ENCODE assay signal across 8 cellular contexts in genomic region chr3:25789596-25790556, GRCh38. TPM values are rescaled to one million over a fixed set of nuclear protein-coding genes. Genes with fewer than 3 reads are reported as not detected.
DNase-seq lines count a peak whose midpoint lies in the region; ATAC-seq and TF ChIP-seq lines count a peak whose summit lies in the region.

Gene OXSM (plus strand): TSS chr3:25790090. CDS start chr3:25791021, 931 bp downstream.

- peak within 1 kb of the TSS; percentile 97 for H3K27ac Mint-ChIP-seq in T-helper 1 cell treated with Interleukin-12 subunit alpha and Interleukin-12 subunit beta and Interleukin-4 antibody, amounts not matched to agents 30 μg/mL and 1 μg/mL, for 36 hours
- H3K27ac Mint-ChIP-seq in progenitor cell of endocrine pancreas: peak within 1 kb of the TSS; percentile 98

- intact Hi-C loops in left ventricle myocardium superior (cut with micrococcal nuclease): loop anchor here (10.0 kb wide), 1 partner anchor 125 kb away; the partner anchor contains the start of gene TOP2B

- no peaks in the 10 kb centered on the region for H3K27me3 Mint-ChIP-seq in T-helper 1 cell treated with Interleukin-12 subunit alpha and Interleukin-12 subunit beta and Interleukin-4 antibody, amounts not matched to agents 30 μg/mL and 1 μg/mL, for 36 hours (ENCODE audit: low read depth)
- no peaks in the 10 kb centered on the region for H3K27me3 Mint-ChIP-seq in progenitor cell of endocrine pancreas

- TF ChIP-seq POLR2A in GM15510 (IDR thresholded peaks at IDR 0.05; ENCODE audit: borderline replicate concordance, extremely low read depth, insufficient read length): peak; percentile 86

- peak within 1 kb of the TSS; percentile 95 for H3K4me3 Mint-ChIP-seq in T-helper 1 cell treated with Interleukin-12 subunit alpha and Interleukin-12 subunit beta and Interleukin-4 antibody, amounts not matched to agents 30 μg/mL and 1 μg/mL, for 36 hours
- H3K4me3 Mint-ChIP-seq in progenitor cell of endocrine pancreas (ENCODE audit: low read depth): peak within 1 kb of the TSS; percentile 90

- no peak for TF ChIP-seq CTCF in progenitor cell of endocrine pancreas (IDR thresholded peaks at IDR 0.05; ENCODE audit: unreplicated experiment)

- H3K9me3 Mint-ChIP-seq in T-helper 1 cell treated with Interleukin-12 subunit alpha and Interleukin-12 subunit beta and Interleukin-4 antibody, amounts not matched to agents 30 μg/mL and 1 μg/mL, for 36 hours: no peaks in the 10 kb centered on the region
- no peaks in the 10 kb centered on the region for H3K9me3 Mint-ChIP-seq in progenitor cell of endocrine pancreas (ENCODE audit: low read depth)

- DNase-seq in NCI-H1694 (lab: John Stamatoyannopoulos, UW): peak; percentile 44
- peak; percentile 77 for DNase-seq in amniotic stem cell (lab: John Stamatoyannopoulos, UW)
- peak; percentile 94 for DNase-seq in left ventricle myocardium superior
- DNase-seq in progenitor cell of endocrine pancreas (ENCODE audit: low spot score, unreplicated experiment): peak; percentile 68
- DNase-seq in ureter (ENCODE audit: low spot score): peak; percentile 88

- H3K4me1 Mint-ChIP-seq in T-helper 1 cell treated with Interleukin-12 subunit alpha and Interleukin-12 subunit beta and Interleukin-4 antibody, amounts not matched to agents 30 μg/mL and 1 μg/mL, for 36 hours (ENCODE audit: low read depth): peaks cover 42% of the 10 kb centered on the region
- peaks cover 20% of the 10 kb centered on the region for H3K4me1 Mint-ChIP-seq in progenitor cell of endocrine pancreas (ENCODE audit: low read depth)

- peak; percentile 91 for ATAC-seq in HG02884 (IDR thresholded peaks at IDR 0.05; ENCODE audit: unreplicated experiment)
- peak; percentile 99 for ATAC-seq in left ventricle myocardium superior

- H3K36me3 Mint-ChIP-seq in T-helper 1 cell treated with Interleukin-12 subunit alpha and Interleukin-12 subunit beta and Interleukin-4 antibody, amounts not matched to agents 30 μg/mL and 1 μg/mL, for 36 hours (ENCODE audit: low read depth): peaks cover 18% of the 10 kb centered on the region
- H3K36me3 Mint-ChIP-seq in progenitor cell of endocrine pancreas (ENCODE audit: insufficient read depth): peaks cover 3% of the 10 kb centered on the region

RNA-seq across cellular contexts. Expression of gene OXSM, which starts in this region (rescaled TPM):
- total RNA-seq in left ventricle myocardium superior (15.5 TPM), progenitor cell of endocrine pancreas (12.5 and 14.3 TPM in 2 replicates), ureter (10.3 TPM)

Comparison
In these comparisons a context has a peak if more than half of its experiments do, and no peak if none do; other contexts are left out.
1. Peak in every context shown above with its lines: DNase-seq and ATAC-seq.
2. DNase-seq: peak in every context shown above with its lines; median percentile 94 in left ventricle myocardium superior; 88 in ureter; 77 in amniotic stem cell; 68 in progenitor cell of endocrine pancreas; 44 in NCI-H1694.